Comparison of ENCODE assay signal across 13 cellular contexts in the genomic region with DNA sequence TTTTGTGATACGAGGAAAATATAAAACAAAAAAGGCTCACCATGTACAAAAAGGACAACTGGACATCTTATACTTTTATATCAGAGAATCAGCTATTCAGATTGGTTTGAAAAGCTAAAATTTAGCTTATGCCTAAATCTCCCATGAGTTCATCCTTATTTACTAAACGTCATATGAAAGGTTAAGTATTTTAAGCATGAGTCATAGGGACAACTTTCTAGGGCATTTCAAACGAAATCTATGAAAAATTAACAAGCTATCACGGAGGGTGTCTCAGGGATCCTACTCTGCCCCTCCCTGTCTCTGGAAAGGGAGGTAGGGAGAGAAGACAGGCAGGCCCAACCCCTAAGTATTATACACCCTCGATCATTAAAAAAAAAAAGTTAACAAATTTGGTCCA.
"Had no signal": no experiment of that assay in that cellular context is flagged by ENCODE, and none has a peak within 500 bp of the region (broad histone marks: within the 10 kb centered on the region; RNA-seq: fewer than 3 reads in every experiment).

No MANE protein-coding gene starts in this region.

- H3K36me3 ChIP-seq: spleen, upper lobe of left lung, WERI-Rb-1 had no signal

- H3K4me3 ChIP-seq: dorsolateral prefrontal cortex, spleen, upper lobe of left lung had no signal

- H3K4me1 ChIP-seq: spleen, upper lobe of left lung had no signal

- H3K27me3 ChIP-seq: dorsolateral prefrontal cortex, spleen, upper lobe of left lung had no signal

- ATAC-seq: activated CD4-positive, alpha-beta T cell treated with anti-CD3 and anti-CD28 coated beads for 36 hours; activated CD8-positive, alpha-beta memory T cell treated with anti-CD3 and anti-CD28 coated beads, Interleukin-2, amount 10 ng/mL, durations not matched to agents 7 days and 5 days; natural killer cell treated with Interleukin-12 subunit alpha and Interleukin-12 subunit beta and Interleukin-15 and Interleukin-18, amount 100 ng/mL, for 72 hours; right cardiac atrium; T-helper 17 cell had no signal

- H3K27ac ChIP-seq: dorsolateral prefrontal cortex, spleen, upper lobe of left lung, WERI-Rb-1 had no signal

- H3K9me3 ChIP-seq: spleen, upper lobe of left lung had no signal

- DNase-seq: activated CD4-positive, alpha-beta memory T cell treated with anti-CD3 and anti-CD28 coated beads for 36 hours; activated CD4-positive, alpha-beta T cell treated with anti-CD3 and anti-CD28 coated beads for 36 hours; activated CD8-positive, alpha-beta memory T cell treated with anti-CD3 and anti-CD28 coated beads, Interleukin-2, amount 10 ng/mL, durations not matched to agents 7 days and 5 days; activated naive CD4-positive, alpha-beta T cell treated with anti-CD3 and anti-CD28 coated beads, Interleukin-2, amount 50 U/mL, for 16 hours; activated T-cell treated with anti-CD3 and anti-CD28 coated beads, Interleukin-2, amount 50 U/mL, for 1 hour; dorsolateral prefrontal cortex; endodermal cell; right cardiac atrium; spleen; T-helper 17 cell; upper lobe of left lung; WERI-Rb-1 had no signal
